In genomic region chr1:23597635-23598388, GRCh38 we compare ENCODE assay signal across 1 cellular context.
TF ChIP-seq lines count a peak whose summit lies in the region.

No MANE protein-coding gene starts in this region.

TF ChIP-seq in K562, 482 proteins besides CTCF, POLR2A, EP300 and RAD21 (continued from another document):
- TF ChIP-seq MNT (conservative IDR thresholded peaks at IDR 0.05): no peak
TF ChIP-seq in K562: peak in this region for 9.
